Comparison of ENCODE assay signal across 10 cellular contexts in genomic region chr12:65335021-65335714, GRCh38. TPM values are rescaled to one million over a fixed set of nuclear protein-coding genes. Genes with fewer than 3 reads are reported as not detected.
A peak's percentile ranks its signal among the peaks of the same experiment; 100 is the strongest.
DNase-seq lines count a peak whose midpoint lies in the region; ATAC-seq lines count a peak whose summit lies in the region.
"Had no signal": no experiment of that assay in that cellular context is flagged by ENCODE, and none has a peak within 500 bp of the region (broad histone marks: within the 10 kb centered on the region; RNA-seq: fewer than 3 reads in every experiment).

No MANE protein-coding gene starts in this region.

- no peak for ATAC-seq in effector memory CD8-positive, alpha-beta T cell (replicated peaks)

- H3K36me3 Mint-ChIP-seq in effector memory CD8-positive, alpha-beta T cell (ENCODE audit: insufficient read depth) = no peaks in the 10 kb centered on the region

- no peak overlapping the region for H2BK12ac ChIP-seq in trophoblast cell (ENCODE audit: low read length)

- H3K9ac ChIP-seq in trophoblast cell (ENCODE audit: low read length) = no peak overlapping the region

- H3K27me3 ChIP-seq in trophoblast cell (ENCODE audit: insufficient read depth, low read length) = no peaks in the 10 kb centered on the region

- H3K4me3 Mint-ChIP-seq in effector memory CD8-positive, alpha-beta T cell = no peak overlapping the region

- no peak overlapping the region for H3K4ac ChIP-seq in trophoblast cell (ENCODE audit: low read depth, low read length)

- H2BK120ac ChIP-seq in trophoblast cell (ENCODE audit: insufficient read depth, low read length, poor library complexity) = peak overlapping the region; percentile 86

- no peak overlapping the region for H3K4me2 ChIP-seq in trophoblast cell (ENCODE audit: low read length)

- DNase-seq in DMS53 treated with DMSO at 0.1 percent for 48 hours (lab: John Stamatoyannopoulos, UW; ENCODE audit: unreplicated experiment) = peak; percentile 21
- peak; percentile 86 for DNase-seq in RPMI7951 (ENCODE audit: low read depth)
- peak; percentile 81 for DNase-seq in fibroblast of the conjunctiva (ENCODE audit: low read depth)
- DNase-seq in trophoblast cell = peak; percentile 57 to 93
- DNase-seq in occipital lobe (lab: John Stamatoyannopoulos, UW) = no peak
- DNase-seq in effector memory CD8-positive, alpha-beta T cell = no peak
- no peak for DNase-seq in NCI-H526 treated with DMSO at 0.1 percent for 48 hours (lab: John Stamatoyannopoulos, UW)
- DNase-seq in ureter (ENCODE audit: low spot score) = no peak
- DNase-seq: effector memory CD4-positive, alpha-beta T cell had no signal

- no peak overlapping the region for H3K27ac Mint-ChIP-seq in effector memory CD8-positive, alpha-beta T cell

- H2AFZ ChIP-seq in trophoblast cell (ENCODE audit: insufficient read depth, low read length, poor library complexity) = no peak overlapping the region

- H3K4me1 ChIP-seq in trophoblast cell (ENCODE audit: control insufficient read depth in 1 of 2, insufficient read depth in 2 of 2, low read length in 2 of 2) = peaks cover 1 to 5% of the 10 kb centered on the region in 2 experiments

- no peaks in the 10 kb centered on the region for H3K79me2 ChIP-seq in trophoblast cell (ENCODE audit: control insufficient read depth, insufficient read depth, low read length, poor library complexity)

- no peaks in the 10 kb centered on the region for H3K4me1 Mint-ChIP-seq in effector memory CD8-positive, alpha-beta T cell (ENCODE audit: low read depth in 2 of 2)

- no peaks in the 10 kb centered on the region for H3K36me3 ChIP-seq in trophoblast cell (ENCODE audit: control insufficient read depth in 1 of 2, insufficient read depth in 2 of 2, low read length in 2 of 2)

- H4K8ac ChIP-seq in trophoblast cell (ENCODE audit: low read depth, low read length) = no peak overlapping the region

- H3K27me3 Mint-ChIP-seq in effector memory CD8-positive, alpha-beta T cell = peaks cover 26 to 27% of the 10 kb centered on the region in 2 donors

- no CpG with 5 or more reads among the region's 5 CpGs for WGBS in trophoblast cell (ENCODE audit: extremely low coverage, insufficient coverage, insufficient read length)

- peak overlapping the region; percentile 95 for H3K27ac ChIP-seq in trophoblast cell (ENCODE audit: low read depth, low read length)
- H3K27ac ChIP-seq: skin epidermis had no signal

- peaks cover 2% of the 10 kb centered on the region for H3K9me3 ChIP-seq in trophoblast cell (ENCODE audit: insufficient read depth, low read depth, low read length)

- H3K79me1 ChIP-seq in trophoblast cell (ENCODE audit: low read length) = peaks cover 11% of the 10 kb centered on the region

- no peak overlapping the region for H3K4me3 ChIP-seq in trophoblast cell (ENCODE audit: low read depth, low read length)
- H3K4me3 ChIP-seq: skin epidermis had no signal

- H4K12ac ChIP-seq in trophoblast cell (ENCODE audit: low read depth, low read length) = no peak overlapping the region

- peak overlapping the region; percentile 91 for H2BK5ac ChIP-seq in trophoblast cell (ENCODE audit: low read depth, low read length, poor library complexity)

- no peak overlapping the region for H3K23ac ChIP-seq in trophoblast cell (ENCODE audit: low read length)

- no peak overlapping the region for H3K18ac ChIP-seq in trophoblast cell (ENCODE audit: low read length)

- H3K14ac ChIP-seq in trophoblast cell (ENCODE audit: low read length) = no peak overlapping the region

- no peaks in the 10 kb centered on the region for H3K9me3 Mint-ChIP-seq in effector memory CD8-positive, alpha-beta T cell

- peak overlapping the region; percentile 28 for H4K91ac ChIP-seq in trophoblast cell (ENCODE audit: low read depth, low read length)

- H2AK5ac ChIP-seq in trophoblast cell (ENCODE audit: low read length) = no peak overlapping the region

RNA-seq across cellular contexts. Expression of gene MSRB3, which starts 56.7 kb away (rescaled TPM):
- total RNA-seq in RPMI7951 (2014; rRNA removed; shearing (Covaris generic)) = 25.7 and 27.7 TPM in 2 replicates
- polyA plus RNA-seq in trophoblast cell (2013) = 12.7 TPM in 2 replicates
- 3.9 TPM for total RNA-seq in occipital lobe
- total RNA-seq in ureter = 66.5 TPM

Comparison
In these comparisons a context has a peak if more than half of its experiments do, and no peak if none do; other contexts are left out.
1. DNase-seq: peak in DMS53 treated with DMSO at 0.1 percent for 48 hours (single experiment), RPMI7951 (single experiment), fibroblast of the conjunctiva (single experiment) and trophoblast cell (2 of 2); none in occipital lobe (single experiment), effector memory CD8-positive, alpha-beta T cell (0 of 3), NCI-H526 treated with DMSO at 0.1 percent for 48 hours (single experiment) and ureter (single experiment).